ENCODE assay signal across 7 cellular contexts in genomic region chr19:2456301-2456570, GRCh38. TPM values are rescaled to one million over a fixed set of nuclear protein-coding genes. Genes with fewer than 3 reads are reported as not detected.
DNase-seq lines count a peak whose midpoint lies in the region; ATAC-seq, FAIRE-seq and TF ChIP-seq lines count a peak whose summit lies in the region.

No MANE protein-coding gene starts in this region.

- no peak for FAIRE-seq in RCC 7860 (lab: Jason Lieb, UNC)

- H2AFZ ChIP-seq in parathyroid adenoma = peak overlapping the region; percentile 72

- TF ChIP-seq CTCF in esophagus muscularis mucosa (IDR thresholded peaks at IDR 0.05) (no peak), parathyroid adenoma (IDR thresholded peaks at IDR 0.05) (no peak)

- H3K4me3 ChIP-seq in NT2/D1 (ENCODE audit: insufficient read length, low read depth) (peak overlapping the region; percentile 99), esophagus muscularis mucosa (peak overlapping the region; percentile 85 to 99 (median 98)), parathyroid adenoma (ENCODE audit: low read depth, low read length) (peak overlapping the region; percentile 83)

- peak overlapping the region; percentile 71 for H3K4me2 ChIP-seq in parathyroid adenoma (ENCODE audit: low read length)

- intact Hi-C loops in esophagus muscularis mucosa (cut with DNase I) = no loop called here

- H3K36me3 ChIP-seq in NT2/D1 (ENCODE audit: insufficient read depth, insufficient read length, low read length) = peaks cover 39% of the 10 kb centered on the region
- H3K36me3 ChIP-seq in esophagus muscularis mucosa = peaks cover 0 to 9% (median 3%) of the 10 kb centered on the region in 4 donors
- no peaks in the 10 kb centered on the region for H3K36me3 ChIP-seq in parathyroid adenoma (ENCODE audit: control insufficient read depth, insufficient read depth, low read length)

- H3K4me1 ChIP-seq in NT2/D1 (ENCODE audit: insufficient read depth, insufficient read length) (peaks cover 22% of the 10 kb centered on the region), esophagus muscularis mucosa (peaks cover 14 to 32% (median 27%) of the 10 kb centered on the region in 4 donors), parathyroid adenoma (no peaks in the 10 kb centered on the region)

- peak; percentile 19 for ATAC-seq in GM21529 (IDR thresholded peaks at IDR 0.05; ENCODE audit: unreplicated experiment)

- peak overlapping the region; percentile 100 for H3K9ac ChIP-seq in NT2/D1 (ENCODE audit: insufficient read length, low read depth)
- H3K9ac ChIP-seq in parathyroid adenoma = peak overlapping the region; percentile 61

- no peaks in the 10 kb centered on the region for H3K79me2 ChIP-seq in parathyroid adenoma

- no peak for TF ChIP-seq POLR2A in esophagus muscularis mucosa (IDR thresholded peaks at IDR 0.05; ENCODE audit: low read depth)

- TF ChIP-seq EP300 in esophagus muscularis mucosa (IDR thresholded peaks at IDR 0.05) = no peak

- H3K9me3 ChIP-seq in NT2/D1 (ENCODE audit: insufficient read depth, low read length) = no peaks in the 10 kb centered on the region
- no peaks in the 10 kb centered on the region for H3K9me3 ChIP-seq in esophagus muscularis mucosa
- H3K9me3 ChIP-seq in parathyroid adenoma (ENCODE audit: control insufficient read depth, low read length) = no peaks in the 10 kb centered on the region

- DNase-seq in NT2/D1 (ENCODE audit: low read depth, low spot score) (no peak), esophagus muscularis mucosa (ENCODE audit: extremely low spot score) (no peak), RCC 7860 (ENCODE audit: low spot score) (no peak), NCI-H2081 treated with DMSO at 0.1 percent for 48 hours (lab: John Stamatoyannopoulos, UW) (no peak)
- DNase-seq in activated CD4-positive, CD25-positive, alpha-beta regulatory T cell (lab: John Stamatoyannopoulos, UW) = no peak

- H3K27me3 ChIP-seq in NT2/D1 (ENCODE audit: insufficient read depth, insufficient read length) = no peaks in the 10 kb centered on the region
- H3K27me3 ChIP-seq in esophagus muscularis mucosa = no peaks in the 10 kb centered on the region
- H3K27me3 ChIP-seq in parathyroid adenoma (ENCODE audit: control insufficient read depth, insufficient read depth, low read length) = no peaks in the 10 kb centered on the region

- peak overlapping the region in 3 of 4 donors; percentile 57 to 76 (median 63) for H3K27ac ChIP-seq in esophagus muscularis mucosa (replicated peaks in 1 of 4)
- H3K27ac ChIP-seq in parathyroid adenoma = no peak overlapping the region

- WGBS in esophagus muscularis mucosa = no CpG with 5 or more reads among the region's 26 CpGs

RNA-seq across cellular contexts. Expression of gene LMNB2, which starts 0.5 kb away (rescaled TPM):
- 10 to 100 TPM; 13.3 to 30.8 (median 19.3) TPM for total RNA-seq in esophagus muscularis mucosa

RNA-seq across cellular contexts. Expression of gene GADD45B, which starts 19.7 kb away (rescaled TPM):
- 100 to 1,000 TPM in 1 of 4 donors, 10 to 100 TPM in 3; 56.5 to 793 (median 90.5) TPM for total RNA-seq in esophagus muscularis mucosa

RNA-seq across cellular contexts. Expression of gene TIMM13, which starts 28.9 kb away (rescaled TPM):
- 10 to 100 TPM; 16.2 to 37.7 (median 28.1) TPM for total RNA-seq in esophagus muscularis mucosa
